Comparison of ENCODE assay signal across 8 cellular contexts in genomic region chr19:48624067-48624594, GRCh38. TPM values are rescaled to one million over a fixed set of nuclear protein-coding genes. Genes with fewer than 3 reads are reported as not detected.
A peak's percentile ranks its signal among the peaks of the same experiment; 100 is the strongest.
DNase-seq lines count a peak whose midpoint lies in the region; ATAC-seq and TF ChIP-seq lines count a peak whose summit lies in the region.

No MANE protein-coding gene starts in this region.

- H3K27ac Mint-ChIP-seq in T-helper 17 cell: peak overlapping the region; percentile 92

- TF ChIP-seq CTCF in DOHH2 (IDR thresholded peaks at IDR 0.05; ENCODE audit: low read depth, low read length, poor library complexity, severe bottlenecking) (no peak), upper lobe of left lung (IDR thresholded peaks at IDR 0.05) (peak in 1 of 6 experiments; percentile 29)

- peak in 2 of 4 donors; percentile 18 to 34 for TF ChIP-seq POLR2A in upper lobe of left lung (IDR thresholded peaks at IDR 0.05)

- intact Hi-C loops in left cardiac atrium (cut with DNase I) (no loop called here), posterior vena cava (cut with DNase I) (no loop called here)

- peaks cover 4% of the 10 kb centered on the region for H3F3A ChIP-seq in DOHH2 (ENCODE audit: control insufficient read depth, insufficient read depth)

- H3K27me3 ChIP-seq in DOHH2 (ENCODE audit: control insufficient read depth, low read length) (no peaks in the 10 kb centered on the region), H7 (ENCODE audit: control insufficient read depth, insufficient read depth, low read length) (no peaks in the 10 kb centered on the region), upper lobe of left lung (no peaks in the 10 kb centered on the region)

- DNase-seq in H7 (peak; percentile 99), NCI-H1092 treated with DMSO at 0.1 percent for 48 hours (lab: John Stamatoyannopoulos, UW) (peak; percentile 95), T-helper 17 cell (peak; percentile 89 to 94 (median 92)), amygdala (lab: John Stamatoyannopoulos, UW) (peak; percentile 64 to 99 (median 96)), left cardiac atrium (peak; percentile 99), posterior vena cava (ENCODE audit: low spot score) (peak; percentile 99), upper lobe of left lung (peak; percentile 99)

- no peaks in the 10 kb centered on the region for H4K20me1 ChIP-seq in DOHH2 (ENCODE audit: control insufficient read depth, insufficient read depth, low read depth, low read length)

- H3K9me3 ChIP-seq in DOHH2 (ENCODE audit: control insufficient read depth, insufficient read depth, low read length): no peaks in the 10 kb centered on the region
- no peaks in the 10 kb centered on the region for H3K9me3 ChIP-seq in T-helper 17 cell (ENCODE audit: control insufficient read depth, low read length, poor library complexity, severe bottlenecking)
- H3K9me3 ChIP-seq in upper lobe of left lung: no peaks in the 10 kb centered on the region

- peaks cover 8% of the 10 kb centered on the region for H3K36me3 ChIP-seq in DOHH2 (ENCODE audit: control insufficient read depth, low read length)
- H3K36me3 ChIP-seq in H7 (replicated peaks; ENCODE audit: control insufficient read depth, insufficient read depth, low read length): no peaks in the 10 kb centered on the region; the same call in none of the 2 replicates
- peaks cover 0 to 19% (median 9%) of the 10 kb centered on the region in 4 donors for H3K36me3 ChIP-seq in upper lobe of left lung

- H3K27me3 Mint-ChIP-seq in T-helper 17 cell: no peaks in the 10 kb centered on the region

- peaks cover 33% of the 10 kb centered on the region for H3K79me2 ChIP-seq in DOHH2 (ENCODE audit: control insufficient read depth, low read length)

- H3K36me3 Mint-ChIP-seq in T-helper 17 cell (ENCODE audit: low read depth): peaks cover 4% of the 10 kb centered on the region

- peak overlapping the region; percentile 91 for H3K4me2 ChIP-seq in DOHH2 (ENCODE audit: low read length)

- no peaks in the 10 kb centered on the region for H3K9me2 ChIP-seq in DOHH2 (replicated peaks; ENCODE audit: control insufficient read depth, low read length)

- 2 to 3% methylated on average over 19 to 25 of the region's 40 CpGs for WGBS in upper lobe of left lung, 2 donors

- peak overlapping the region; percentile 88 for H3K4me3 Mint-ChIP-seq in T-helper 17 cell

- H3K4me1 ChIP-seq in DOHH2 (ENCODE audit: control insufficient read depth, low read length) (peaks cover 26% of the 10 kb centered on the region), upper lobe of left lung (peaks cover 24 to 43% (median 32%) of the 10 kb centered on the region in 4 donors)

- peaks cover 29% of the 10 kb centered on the region for H3K4me1 Mint-ChIP-seq in T-helper 17 cell

- peak; percentile 83 for ATAC-seq in T-helper 17 cell
- peak; percentile 86 to 88 for ATAC-seq in left cardiac atrium
- ATAC-seq in upper lobe of left lung (ENCODE audit: low FRiP score in 2 of 2): peak; percentile 92 to 94

- peak overlapping the region; percentile 32; the same call in 1 of the 2 replicates for H3K27ac ChIP-seq in DOHH2 (ENCODE audit: low read depth, low read length)
- peak overlapping the region; percentile 32 to 88 (median 84) for H3K27ac ChIP-seq in upper lobe of left lung

- H3K4me3 ChIP-seq in DOHH2 (ENCODE audit: low read length) (peak overlapping the region; percentile 78), H7 (ENCODE audit: insufficient read depth, low read depth, low read length) (peak overlapping the region; percentile 61), upper lobe of left lung (peak overlapping the region; percentile 28 to 57 (median 48))

- TF ChIP-seq EP300 in upper lobe of left lung (IDR thresholded peaks at IDR 0.05): no peak

RNA-seq across cellular contexts. Expression of gene SPHK2, which starts 4.8 kb away (rescaled TPM):
- 10.9 and 26.4 TPM in 2 replicates for total RNA-seq in H7 (2014; rRNA removed; shearing (Covaris generic))
- 10 to 100 TPM; 11.9 to 12.6 TPM for total RNA-seq in T-helper 17 cell
- 1 to 10 TPM; 9.0 to 9.3 TPM for total RNA-seq in left cardiac atrium
- 10 to 100 TPM in 1 of 2 donors, 1 to 10 TPM in 1; 8.5 to 12.1 TPM for total RNA-seq in posterior vena cava
- total RNA-seq in upper lobe of left lung: 10 to 100 TPM in 5 of 6 donors, 1 to 10 TPM in 1; 9.1 to 50.3 (median 26.8) TPM

RNA-seq across cellular contexts. Expression of gene RPL18, which starts 5.2 kb away (rescaled TPM):
- total RNA-seq in H7 (2014; rRNA removed; shearing (Covaris generic)): 3,978 and 5,156 TPM in 2 replicates
- total RNA-seq in T-helper 17 cell: 1,000 to 10,000 TPM; 2,478 to 2,506 TPM
- total RNA-seq in left cardiac atrium: 100 to 1,000 TPM; 674 to 678 TPM
- total RNA-seq in posterior vena cava: 100 to 1,000 TPM; 746 to 777 TPM
- total RNA-seq in upper lobe of left lung: 1,000 to 10,000 TPM in 5 of 6 donors, 100 to 1,000 TPM in 1; 950 to 1,930 (median 1,443) TPM

RNA-seq across cellular contexts. Expression of gene FAM83E, which starts 9.3 kb away (rescaled TPM):
- total RNA-seq in H7 (2014; rRNA removed; shearing (Covaris generic)): 3.8 and 4.0 TPM in 2 replicates
- total RNA-seq in T-helper 17 cell: 1 to 10 TPM; 3.1 to 3.6 TPM
- total RNA-seq in left cardiac atrium: under 1 TPM in 1 of 2 donors, not detected in 1; 0.32 TPM
- not detected for total RNA-seq in posterior vena cava
- 10 to 100 TPM; 24.0 to 87.3 (median 43.3) TPM for total RNA-seq in upper lobe of left lung

RNA-seq across cellular contexts. Expression of gene DBP, which starts 13.0 kb away (rescaled TPM):
- total RNA-seq in H7 (2014; rRNA removed; shearing (Covaris generic)): 11.2 and 18.2 TPM in 2 replicates
- total RNA-seq in T-helper 17 cell: 10 to 100 TPM; 29.7 to 38.2 TPM
- total RNA-seq in left cardiac atrium: 10 to 100 TPM in 1 of 2 donors, 1 to 10 TPM in 1; 2.0 to 15.1 TPM
- total RNA-seq in posterior vena cava: 1 to 10 TPM; 1.8 to 3.6 TPM
- total RNA-seq in upper lobe of left lung: 10 to 100 TPM in 3 of 6 donors, 1 to 10 TPM in 3; 5.2 to 25.4 (median 10.0) TPM

RNA-seq across cellular contexts. Expression of gene SPACA4, which starts 17.6 kb away (rescaled TPM):
- not detected in 2 replicates for total RNA-seq in H7 (2014; rRNA removed; shearing (Covaris generic))
- total RNA-seq in T-helper 17 cell (not detected), left cardiac atrium (not detected), posterior vena cava (not detected), upper lobe of left lung (under 1 TPM in 1 of 6 donors, not detected in 5; 0.27 TPM)

Comparison
In these comparisons a context has a peak if more than half of its experiments do, and no peak if none do; other contexts are left out.
1. Peak in every context shown above with its lines: DNase-seq, ATAC-seq, H3K4me3 ChIP-seq and H3K27ac ChIP-seq.